1 cellular context compared by ENCODE assay signal in genomic region chr6:32975886-32976285, GRCh38.
TF ChIP-seq lines count a peak whose summit lies in the region.

No MANE protein-coding gene starts in this region.

TF ChIP-seq in HepG2, 621 proteins besides CTCF, POLR2A, EP300 and RAD21:
- TF ChIP-seq FOXP1 (IDR thresholded peaks at IDR 0.05) (no peak), FOXP1 (CRISPR knock-in tag; IDR thresholded peaks at IDR 0.05) (no peak), ZNF570 (CRISPR knock-in tag; IDR thresholded peaks at IDR 0.05; ENCODE audit: borderline replicate concordance) (no peak), ZFP37 (CRISPR knock-in tag; IDR thresholded peaks at IDR 0.05; ENCODE audit: borderline replicate concordance) (no peak), ZNF224 (CRISPR knock-in tag; IDR thresholded peaks at IDR 0.05) (no peak), ZNF142 (CRISPR knock-in tag; IDR thresholded peaks at IDR 0.05) (no peak), POLR2G (IDR thresholded peaks at IDR 0.05; ENCODE audit: low read depth, low read length) (0 out of 2 replicates have a peak, but pooled peaks have one; percentile 16), REST (IDR thresholded peaks at IDR 0.05; ENCODE audit: borderline replicate concordance in 1 of 2, low read depth in 1 of 2, low read length in 2 of 2) (peak in 1 of 2 experiments; percentile 16; a peak in 1 of 4 replicates), RBFOX2 (IDR thresholded peaks at IDR 0.05; ENCODE audit: low read depth, low read length) (peak; percentile 68), ZBTB10 (CRISPR knock-in tag; IDR thresholded peaks at IDR 0.05; ENCODE audit: borderline replicate concordance) (no peak), HDAC1 (CRISPR knock-in tag; IDR thresholded peaks at IDR 0.05) (no peak), ZNF20 (CRISPR knock-in tag; IDR thresholded peaks at IDR 0.05) (no peak), ZNF746 (CRISPR knock-in tag; IDR thresholded peaks at IDR 0.05) (no peak), THYN1 (CRISPR knock-in tag; IDR thresholded peaks at IDR 0.05; ENCODE audit: borderline replicate concordance, low read depth) (no peak), ZNF577 (CRISPR knock-in tag; IDR thresholded peaks at IDR 0.05; ENCODE audit: borderline replicate concordance, low read depth) (no peak), ZNF615 (CRISPR knock-in tag; IDR thresholded peaks at IDR 0.05; ENCODE audit: borderline replicate concordance) (no peak)
